9 cellular contexts compared by ENCODE assay signal in the genomic region with DNA sequence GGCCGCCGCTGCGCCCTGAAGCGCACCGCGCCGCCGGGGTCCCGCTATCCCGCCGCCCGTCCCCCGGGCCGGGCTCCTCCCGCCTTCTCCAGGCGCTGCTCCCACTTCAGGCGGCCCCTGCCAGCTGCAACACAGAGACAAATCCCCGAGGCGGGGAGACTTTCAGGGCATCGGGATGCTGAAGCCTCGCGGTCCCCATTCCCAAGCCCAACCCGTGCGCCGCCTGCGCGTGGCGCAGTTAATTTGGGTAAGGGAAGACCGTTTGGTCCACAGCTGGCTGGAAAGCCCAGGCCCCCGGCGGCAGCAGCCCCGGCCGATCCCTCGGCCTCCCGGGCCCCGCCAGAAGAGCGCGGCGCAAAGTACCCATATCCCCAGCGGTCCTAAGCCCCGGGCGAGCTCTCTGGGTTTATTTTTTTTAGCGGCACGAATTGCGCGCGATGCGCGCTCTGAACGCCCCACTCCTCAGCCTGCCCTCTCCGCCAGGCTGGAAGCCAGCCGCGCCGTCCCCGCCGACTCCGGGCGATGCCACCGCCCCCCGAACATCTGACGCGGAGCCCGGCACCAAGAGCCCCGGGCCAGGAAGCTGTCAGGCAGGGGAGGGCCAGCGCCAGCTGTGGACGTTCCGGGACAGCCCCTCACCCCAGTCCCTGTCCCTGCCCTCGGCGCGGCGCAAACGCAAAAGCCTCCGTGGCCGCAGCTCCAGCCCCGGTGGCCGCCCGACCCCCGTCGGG. TPM values are rescaled to one million over a fixed set of nuclear protein-coding genes. Genes with fewer than 3 reads are reported as not detected.
DNase-seq lines count a peak whose midpoint lies in the region; ATAC-seq and TF ChIP-seq lines count a peak whose summit lies in the region.
"Had no signal": no experiment of that assay in that cellular context is flagged by ENCODE, and none has a peak within 500 bp of the region (broad histone marks: within the 10 kb centered on the region; RNA-seq: fewer than 3 reads in every experiment).

No MANE protein-coding gene starts in this region.

- peaks cover 4% of the 10 kb centered on the region for H4K20me1 ChIP-seq in hepatocyte (ENCODE audit: insufficient read depth, poor library complexity, severe bottlenecking)

- peak; percentile 40 for ATAC-seq in GM21576 (IDR thresholded peaks at IDR 0.05; ENCODE audit: unreplicated experiment)
- no peak for ATAC-seq in T-cell (replicated peaks in 1 of 4)

- H3K4me3 ChIP-seq in hepatocyte (peak overlapping the region; percentile 82), prostate gland (peak overlapping the region; percentile 58 to 63)

- peak overlapping the region; percentile 87 for H3K4me2 ChIP-seq in hepatocyte

- CTCF ChIA-PET in T-cell (lab: Charles Lee) = no interaction called here

- WGBS in hepatocyte (ENCODE audit: low lambda C conversion rate, missing lambda C conversion rate) = 1% methylated on average over 61 of the region's 79 CpGs
- under 1% methylated on average over 77 of the region's 79 CpGs for WGBS in prostate gland

- H3K36me3 ChIP-seq in hepatocyte (replicated peaks; ENCODE audit: insufficient read depth, low read depth) = no peaks in the 10 kb centered on the region
- no peaks in the 10 kb centered on the region for H3K36me3 ChIP-seq in prostate gland

- peaks cover 0 to 5% (median 5%) of the 10 kb centered on the region in 3 donors for H3K4me1 Mint-ChIP-seq in T-cell

- peak overlapping the region; percentile 86 for H3K27ac ChIP-seq in hepatocyte
- H3K27ac ChIP-seq in prostate gland = peak overlapping the region; percentile 74 to 75
- H3K27ac ChIP-seq: 22Rv1 had no signal

- DNase-seq in DMS 273 (lab: John Stamatoyannopoulos, UW; ENCODE audit: unreplicated experiment) (peak; percentile 78), DMS 273 treated with DMSO at 0.1 percent for 48 hours (lab: John Stamatoyannopoulos, UW) (no peak), HuH-7 (ENCODE audit: low spot score) (peak; percentile 41), anterior cingulate cortex (lab: John Stamatoyannopoulos, UW) (peak in 54 of 58 donors; percentile 34 to 91 (median 75)), hepatocyte (ENCODE audit: low spot score) (peak; percentile 53), prostate gland (ENCODE audit: low spot score) (no peak), T-cell (no peak)

- H3K4me3 Mint-ChIP-seq in T-cell = peak overlapping the region in 1 of 3 donors; percentile 47

- peak; percentile 7 for TF ChIP-seq POLR2A in prostate gland (IDR thresholded peaks at IDR 0.05)

- H3K36me3 Mint-ChIP-seq in T-cell = no peaks in the 10 kb centered on the region

- no peaks in the 10 kb centered on the region for H3K9me3 ChIP-seq in hepatocyte (ENCODE audit: low read depth)
- no peaks in the 10 kb centered on the region for H3K9me3 ChIP-seq in prostate gland

- peaks cover 25% of the 10 kb centered on the region for H3K27me3 ChIP-seq in hepatocyte
- no peaks in the 10 kb centered on the region for H3K27me3 ChIP-seq in prostate gland (replicated peaks; ENCODE audit: insufficient read depth)

- POLR2A ChIA-PET in T-cell (lab: Charles Lee) = no interaction called here

- H3K27me3 Mint-ChIP-seq in T-cell = peaks cover 37 to 41% of the 10 kb centered on the region in 2 donors

- H3K9me2 ChIP-seq in hepatocyte (replicated peaks; ENCODE audit: insufficient read depth) = no peaks in the 10 kb centered on the region

- no peaks in the 10 kb centered on the region for H3K4me1 ChIP-seq in hepatocyte (ENCODE audit: insufficient read depth)
- no peaks in the 10 kb centered on the region for H3K4me1 ChIP-seq in prostate gland (replicated peaks)

- intact Hi-C loops in prostate gland (cut with DNase I) = loop anchor here (5.0 to 10.0 kb wide), 2 partner anchors 150 to 288 kb away; no protein-coding TSS in a partner anchor

- H2AFZ ChIP-seq in hepatocyte = peak overlapping the region; percentile 51

- no peaks in the 10 kb centered on the region for H3K9me3 Mint-ChIP-seq in T-cell

- peaks cover 44% of the 10 kb centered on the region for H3K79me2 ChIP-seq in hepatocyte

- no peak overlapping the region for H3K27ac Mint-ChIP-seq in T-cell

- TF ChIP-seq CTCF in hepatocyte (IDR thresholded peaks at IDR 0.05; ENCODE audit: poor library complexity) (no peak), prostate gland (IDR thresholded peaks at IDR 0.05) (no peak)

RNA-seq across cellular contexts. Expression of gene FBN1, which starts 0.5 kb away (rescaled TPM):
- total RNA-seq in hepatocyte = 172 and 199 TPM in 2 replicates
- 69.4 and 76.6 TPM in 2 replicates for polyA plus RNA-seq in hepatocyte
- total RNA-seq in prostate gland = 10 to 100 TPM; 12.1 to 81.9 TPM
- 1 to 10 TPM in 1 of 5 donors, under 1 TPM in 4; 0.28 to 1.2 (median 0.79) TPM for total RNA-seq in T-cell

Comparison
In these comparisons a context has a peak if more than half of its experiments do, and no peak if none do; other contexts are left out.
1. DNase-seq: peak in DMS 273 (single experiment), HuH-7 (single experiment), anterior cingulate cortex (54 of 58) and hepatocyte (single experiment); none in DMS 273 treated with DMSO at 0.1 percent for 48 hours (single experiment), prostate gland (single experiment) and T-cell (0 of 34).
2. RNA of gene FBN1, which starts 0.5 kb away (total RNA-seq): 172 to 199 TPM in hepatocyte and 12.1 to 81.9 TPM in prostate gland; 0.28 to 1.2 TPM in T-cell; every median in the first group is over 4 times any median in the second.